ENCODE assay signal across 8 cellular contexts in genomic region chr7:129055294-129055816, GRCh38. TPM values are rescaled to one million over a fixed set of nuclear protein-coding genes. Genes with fewer than 3 reads are reported as not detected.
DNase-seq lines count a peak whose midpoint lies in the region; ATAC-seq, FAIRE-seq and TF ChIP-seq lines count a peak whose summit lies in the region.

No MANE protein-coding gene starts in this region.

- peak overlapping the region; percentile 71 for H4K91ac ChIP-seq in mesenchymal stem cell (ENCODE audit: low read length)

- peak overlapping the region; percentile 15 to 92 for H3K18ac ChIP-seq in mesenchymal stem cell (ENCODE audit: low read depth in 1 of 2, low read length in 2 of 2)

- no peaks in the 10 kb centered on the region for H3K9me3 ChIP-seq in mesenchymal stem cell (ENCODE audit: control insufficient read depth, low read length)

- ATAC-seq in HG03521 (IDR thresholded peaks at IDR 0.05; ENCODE audit: unreplicated experiment) = peak; percentile 8

- H4K8ac ChIP-seq in mesenchymal stem cell (ENCODE audit: low read length) = peak overlapping the region; percentile 97

- H3K14ac ChIP-seq in mesenchymal stem cell (ENCODE audit: low read length in 2 of 2) = no peak overlapping the region

- TF ChIP-seq CTCF in cardiac fibroblast (IDR thresholded peaks at IDR 0.05; ENCODE audit: low read depth, low read length) = no peak

- H3K79me1 ChIP-seq in mesenchymal stem cell (replicated peaks; ENCODE audit: low read length, poor library complexity, severe bottlenecking) = peaks cover 2% of the 10 kb centered on the region

- no peak overlapping the region for H2BK5ac ChIP-seq in mesenchymal stem cell (ENCODE audit: low read depth, low read length, poor library complexity, severe bottlenecking)

- peak overlapping the region; percentile 80 for H2BK15ac ChIP-seq in mesenchymal stem cell (ENCODE audit: low read depth, poor library complexity, severe bottlenecking)

- H3K27me3 Mint-ChIP-seq in activated naive CD4-positive, alpha-beta T cell treated with anti-CD3 and anti-CD28 coated beads for 36 hours (ENCODE audit: low read depth) = peaks cover 3% of the 10 kb centered on the region

- no peak overlapping the region for H2BK120ac ChIP-seq in mesenchymal stem cell (ENCODE audit: low read depth, low read length)

- H3K27me3 ChIP-seq in mesenchymal stem cell (ENCODE audit: control insufficient read depth in 1 of 2, insufficient read depth in 1 of 2, low read length in 2 of 2) = peaks cover 6 to 8% of the 10 kb centered on the region in 2 experiments

- H3K4me2 ChIP-seq in mesenchymal stem cell (ENCODE audit: low read length, poor library complexity, severe bottlenecking) = peak overlapping the region; percentile 86

- FAIRE-seq in urothelium cell line (lab: Jason Lieb, UNC) = no peak

- CTCF ChIA-PET in activated naive CD4-positive, alpha-beta T cell treated with anti-CD3 and anti-CD28 coated beads for 36 hours (lab: Charles Lee) = interaction anchor here (0.5 to 3.3 kb wide), 2 partner anchors 36 to 158 kb away, joined by 3 to 14 read pairs; no protein-coding TSS in a partner anchor

- peak overlapping the region; percentile 85 to 99 for H3K4me3 ChIP-seq in cardiac fibroblast (replicated peaks in 1 of 2; ENCODE audit: low read depth in 2 of 2, low read length in 2 of 2)
- peak overlapping the region; percentile 93 to 99 for H3K4me3 ChIP-seq in mesenchymal stem cell (ENCODE audit: insufficient read depth in 1 of 2, low read depth in 1 of 2, low read length in 2 of 2)

- peak overlapping the region; percentile 95 for H3K4me3 Mint-ChIP-seq in activated naive CD4-positive, alpha-beta T cell treated with anti-CD3 and anti-CD28 coated beads for 36 hours

- H2BK12ac ChIP-seq in mesenchymal stem cell (ENCODE audit: low read length in 2 of 2) = no peak overlapping the region

- H3K36me3 ChIP-seq in mesenchymal stem cell (ENCODE audit: control insufficient read depth in 1 of 2, insufficient read depth in 2 of 2, low read depth in 1 of 2, low read length in 2 of 2) = peaks cover 2 to 6% of the 10 kb centered on the region in 2 experiments

- 4% methylated on average over 8 of the region's 9 CpGs for WGBS in mesenchymal stem cell

- DNase-seq in activated naive CD4-positive, alpha-beta T cell treated with anti-CD3 and anti-CD28 coated beads for 36 hours = no peak
- no peak for DNase-seq in activated naive CD4-positive, alpha-beta T cell treated with anti-CD3 and anti-CD28 coated beads, Interleukin-2, amount 50 U/mL, for 16 hours
- DNase-seq in cardiac fibroblast (ENCODE audit: low read depth in 2 of 2) (no peak), mesenchymal stem cell (no peak), islet precursor cell (no peak), urothelium cell line (ENCODE audit: low spot score) (no peak), amniotic stem cell (lab: John Stamatoyannopoulos, UW) (no peak)

- peak overlapping the region; percentile 99 for H3K27ac Mint-ChIP-seq in activated naive CD4-positive, alpha-beta T cell treated with anti-CD3 and anti-CD28 coated beads for 36 hours

- peak overlapping the region; percentile 99 for H3K27ac ChIP-seq in mesenchymal stem cell (ENCODE audit: low read length, poor library complexity, severe bottlenecking)

- H3K36me3 Mint-ChIP-seq in activated naive CD4-positive, alpha-beta T cell treated with anti-CD3 and anti-CD28 coated beads for 36 hours (ENCODE audit: low read depth) = peaks cover 14% of the 10 kb centered on the region

- peak overlapping the region; percentile 39 for H2AFZ ChIP-seq in mesenchymal stem cell (ENCODE audit: low read depth, low read length)

- peaks cover 32% of the 10 kb centered on the region for H3K4me1 Mint-ChIP-seq in activated naive CD4-positive, alpha-beta T cell treated with anti-CD3 and anti-CD28 coated beads for 36 hours (ENCODE audit: low read depth)

- H3K4me1 ChIP-seq in mesenchymal stem cell (ENCODE audit: control insufficient read depth, insufficient read depth, low read depth, low read length) = peaks cover 13% of the 10 kb centered on the region

- no peak overlapping the region for H3K23ac ChIP-seq in mesenchymal stem cell (ENCODE audit: low read length in 2 of 2)

- intact Hi-C loops in activated naive CD4-positive, alpha-beta T cell treated with anti-CD3 and anti-CD28 coated beads for 36 hours (cut with micrococcal nuclease) = loop anchor here (1.0 to 2.0 kb wide), 4 partner anchors 169 to 579 kb away; partner anchors contain the start of genes ATP6V1F, CALU and METTL2B

- peak overlapping the region; percentile 29 to 79 for H3K4ac ChIP-seq in mesenchymal stem cell (ENCODE audit: low read depth in 1 of 2, low read length in 2 of 2)

- H3K9ac ChIP-seq in mesenchymal stem cell (ENCODE audit: low read length) = peak overlapping the region; percentile 99

- no peak overlapping the region for H2AK5ac ChIP-seq in mesenchymal stem cell (ENCODE audit: low read length, severe bottlenecking)

- H3K9me3 Mint-ChIP-seq in activated naive CD4-positive, alpha-beta T cell treated with anti-CD3 and anti-CD28 coated beads for 36 hours = no peaks in the 10 kb centered on the region

RNA-seq across cellular contexts. Expression of gene TNPO3, which starts 0.4 kb away (rescaled TPM):
- total RNA-seq in activated naive CD4-positive, alpha-beta T cell treated with anti-CD3 and anti-CD28 coated beads for 36 hours = 10 to 100 TPM; 65.7 to 66.4 TPM
- polyA plus RNA-seq in mesenchymal stem cell (2013, experiment 1 of 2) = 29.1 TPM
- polyA plus RNA-seq in mesenchymal stem cell (2013, experiment 2 of 2) = 28.8 TPM
